Comparison of ENCODE assay signal across 8 cellular contexts in the genomic region with DNA sequence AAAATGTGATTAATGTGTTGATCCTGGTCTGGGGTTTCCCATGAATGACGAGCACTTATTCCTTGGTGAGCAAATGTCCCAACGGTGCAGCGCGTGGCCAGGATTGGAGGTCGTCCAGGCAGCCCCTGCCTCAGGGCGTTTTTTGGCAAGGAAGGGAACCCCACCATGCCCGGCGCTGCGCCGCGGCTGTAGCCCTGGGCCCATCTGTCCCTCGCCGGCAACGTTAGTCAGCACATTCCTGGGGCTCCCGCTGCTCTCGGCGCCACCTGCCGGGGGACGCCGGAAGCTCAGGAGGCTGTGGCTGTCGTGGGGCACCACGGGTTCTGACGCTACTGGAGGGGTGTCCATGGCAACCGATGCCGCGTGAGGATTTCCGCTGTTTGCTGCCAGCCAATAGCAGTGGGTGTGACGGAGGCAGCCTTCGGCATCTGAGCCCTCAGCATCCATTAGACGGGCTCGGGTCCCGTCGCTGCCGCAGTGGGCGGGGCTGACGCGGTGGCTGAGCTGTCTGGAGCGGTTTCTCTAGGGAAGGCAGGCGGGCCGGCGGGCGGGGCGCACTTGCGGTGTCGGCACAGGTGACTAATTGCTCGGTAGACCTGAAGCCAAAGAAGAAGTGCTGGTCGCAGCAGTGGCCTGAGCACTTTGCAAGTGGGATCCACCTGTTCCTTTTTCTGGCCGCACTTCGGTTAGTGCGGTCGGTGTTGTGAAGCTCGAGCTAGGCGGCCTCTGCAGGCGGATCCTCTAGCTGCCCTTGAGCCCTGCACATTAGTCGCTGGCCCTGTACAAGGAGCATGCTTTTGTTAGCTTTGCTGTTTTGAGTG. TPM values are rescaled to one million over a fixed set of nuclear protein-coding genes. Genes with fewer than 3 reads are reported as not detected.
DNase-seq lines count a peak whose midpoint lies in the region; ATAC-seq and TF ChIP-seq lines count a peak whose summit lies in the region.

No MANE protein-coding gene starts in this region.

- TF ChIP-seq EP300 in SK-N-SH (IDR thresholded peaks at IDR 0.05; ENCODE audit: borderline replicate concordance in 1 of 2, low read depth in 1 of 2, low read length in 1 of 2): peak in 1 of 2 experiments; percentile 57; a peak in 2 of 4 replicates

- peak; percentile 97 for DNase-seq in GM10266 (ENCODE audit: extremely low spot score)
- peak; percentile 98 for DNase-seq in NCI-H1048 (lab: John Stamatoyannopoulos, UW)
- DNase-seq in SK-N-SH: peak; percentile 99
- peak; percentile 99 to 100 (median 100) for DNase-seq in head of caudate nucleus
- peak; percentile 100 for DNase-seq in osteocyte (ENCODE audit: extremely low spot score, unreplicated experiment)
- DNase-seq in thyroid gland: peak; percentile 99

- TF ChIP-seq POLR2A in thyroid gland (IDR thresholded peaks at IDR 0.05): peak in 1 of 2 donors; percentile 62

- H3K4me3 ChIP-seq in SK-N-SH (ENCODE audit: low read depth in 2 of 2, low read length in 1 of 2): peak overlapping the region; percentile 54 to 63
- peak overlapping the region in 1 of 3 donors; percentile 21 for H3K4me3 ChIP-seq in thyroid gland (replicated peaks in 1 of 3)

- CTCF ChIA-PET in SK-N-SH (lab: Yijun Ruan, JAX): interaction anchor here (0.5 to 1.8 kb wide), 18 partner anchors 9 to 1017 kb away, joined by 3 to 10 read pairs (median 4); partner anchors contain the start of genes BICDL1 and RAB35

- TF ChIP-seq CTCF in GM10266 (IDR thresholded peaks at IDR 0.05; ENCODE audit: control insufficient read depth, insufficient read depth, low read depth, missing control alignments): peak; percentile 100
- TF ChIP-seq CTCF in SK-N-SH (IDR thresholded peaks at IDR 0.05): peak; percentile 92
- TF ChIP-seq CTCF in osteocyte (IDR thresholded peaks at IDR 0.05): peak; percentile 98
- TF ChIP-seq CTCF in thyroid gland (IDR thresholded peaks at IDR 0.05): peak; percentile 79 to 99 (median 98)

- no peaks in the 10 kb centered on the region for H3K79me2 ChIP-seq in SK-N-SH (ENCODE audit: insufficient read depth)

- peak; percentile 73 for TF ChIP-seq RAD21 in SK-N-SH (IDR thresholded peaks at IDR 0.05; ENCODE audit: low read length)

- H3K4me3 Mint-ChIP-seq in activated naive CD8-positive, alpha-beta T cell: peak overlapping the region; percentile 79
- H3K4me3 Mint-ChIP-seq in osteocyte (ENCODE audit: unreplicated experiment): peak overlapping the region; percentile 78

- H3K36me3 ChIP-seq in SK-N-SH (replicated peaks in 1 of 2; ENCODE audit: control insufficient read depth in 1 of 2, insufficient read depth in 2 of 2, low read length in 1 of 2) (peaks cover 0 to 5% of the 10 kb centered on the region in 2 experiments), thyroid gland (no peaks in the 10 kb centered on the region)

- H3K9me2 ChIP-seq in SK-N-SH: no peaks in the 10 kb centered on the region

- peaks cover 2% of the 10 kb centered on the region for H3K36me3 Mint-ChIP-seq in activated naive CD8-positive, alpha-beta T cell
- peaks cover 7% of the 10 kb centered on the region for H3K36me3 Mint-ChIP-seq in osteocyte (ENCODE audit: unreplicated experiment)

- H3K27ac Mint-ChIP-seq in activated naive CD8-positive, alpha-beta T cell: peak overlapping the region; percentile 87
- H3K27ac Mint-ChIP-seq in osteocyte (ENCODE audit: unreplicated experiment): peak overlapping the region; percentile 91

- POLR2A ChIA-PET in SK-N-SH (lab: Yijun Ruan, JAX): interaction anchor here (0.8 to 1.5 kb wide), 5 partner anchors 30 to 205 kb away, joined by 3 to 15 read pairs (median 6); partner anchors contain the start of genes BICDL1, RAB35, RNU4-2 and RPLP0

- WGBS in SK-N-SH (ENCODE audit: low lambda C conversion rate): 2% methylated on average over 14 of the region's 55 CpGs
- 1 to 2% methylated on average over 19 to 33 of the region's 55 CpGs for WGBS in thyroid gland, 2 donors

- peak overlapping the region; percentile 69 for H3K9ac ChIP-seq in SK-N-SH

- H3K9me3 Mint-ChIP-seq in activated naive CD8-positive, alpha-beta T cell (ENCODE audit: low read depth): no peaks in the 10 kb centered on the region
- H3K9me3 Mint-ChIP-seq in osteocyte (ENCODE audit: unreplicated experiment): no peaks in the 10 kb centered on the region

- peak; percentile 97 for ATAC-seq in HG02588 (IDR thresholded peaks at IDR 0.05; ENCODE audit: unreplicated experiment)

- H3F3A ChIP-seq in SK-N-SH (replicated peaks; ENCODE audit: insufficient read depth): peaks cover 7% of the 10 kb centered on the region

- peaks cover 0 to 14% of the 10 kb centered on the region in 2 experiments; a peak in 1 of 4 replicates for H3K4me1 ChIP-seq in SK-N-SH (ENCODE audit: control insufficient read depth in 1 of 2, insufficient read depth in 2 of 2, low read depth in 1 of 2, low read length in 1 of 2)
- peaks cover 14% of the 10 kb centered on the region in 2 donors for H3K4me1 ChIP-seq in thyroid gland

- H3K4me1 Mint-ChIP-seq in activated naive CD8-positive, alpha-beta T cell (ENCODE audit: low read depth): peaks cover 33% of the 10 kb centered on the region
- H3K4me1 Mint-ChIP-seq in osteocyte (ENCODE audit: unreplicated experiment): peaks cover 15% of the 10 kb centered on the region

- peak overlapping the region; percentile 74 to 75 for H3K27ac ChIP-seq in SK-N-SH (ENCODE audit: low read depth in 2 of 2, low read length in 1 of 2)
- H3K27ac ChIP-seq in thyroid gland: peak overlapping the region; percentile 78 to 89 (median 83)

- H4K20me1 ChIP-seq in SK-N-SH (ENCODE audit: insufficient read depth): no peaks in the 10 kb centered on the region

- H3K9me3 ChIP-seq in SK-N-SH (no peaks in the 10 kb centered on the region), thyroid gland (no peaks in the 10 kb centered on the region)

- H3K27me3 ChIP-seq in SK-N-SH (ENCODE audit: insufficient read depth): no peaks in the 10 kb centered on the region
- H3K27me3 ChIP-seq in thyroid gland: no peaks in the 10 kb centered on the region

- peak overlapping the region; percentile 95 for H2AFZ ChIP-seq in SK-N-SH (ENCODE audit: low read depth)

- H3K4me2 ChIP-seq in SK-N-SH: peak overlapping the region; percentile 82

- no peaks in the 10 kb centered on the region for H3K27me3 Mint-ChIP-seq in activated naive CD8-positive, alpha-beta T cell
- peaks cover 2% of the 10 kb centered on the region for H3K27me3 Mint-ChIP-seq in osteocyte (ENCODE audit: unreplicated experiment)

- intact Hi-C loops in head of caudate nucleus (cut with DNase I) (loop anchor here (10.0 kb wide), 1 partner anchor 92 kb away; no protein-coding TSS in a partner anchor), thyroid gland (cut with DNase I) (loop anchor here (5.0 kb wide), 1 partner anchor 100 kb away; the partner anchor contains the start of gene BICDL1)

TF ChIP-seq in SK-N-SH, 30 proteins besides CTCF, POLR2A, EP300 and RAD21 (continues in another document):
- TF ChIP-seq SIN3A (IDR thresholded peaks at IDR 0.05; ENCODE audit: borderline replicate concordance, low read depth, low read length) (peak; percentile 98), RXRA (IDR thresholded peaks at IDR 0.05; ENCODE audit: borderline replicate concordance, low read depth) (no peak), MXI1 (IDR thresholded peaks at IDR 0.05; ENCODE audit: low read depth, low read length) (peak; percentile 97), TAF1 (IDR thresholded peaks at IDR 0.05; ENCODE audit: borderline replicate concordance, low read depth, low read length) (peak; percentile 62; the same call in 1 of the 2 replicates), MAX (IDR thresholded peaks at IDR 0.05; ENCODE audit: low read depth) (peak; percentile 79), YY1 (IDR thresholded peaks at IDR 0.05; ENCODE audit: low read depth) (peak; percentile 52; the same call in 1 of the 2 replicates), USF1 (IDR thresholded peaks at IDR 0.05; ENCODE audit: borderline replicate concordance, low read depth) (peak; percentile 62; the same call in 1 of the 2 replicates), RCOR1 (IDR thresholded peaks at IDR 0.05; ENCODE audit: low read length) (peak; percentile 72), EZH2phosphoT487 (IDR thresholded peaks at IDR 0.05; ENCODE audit: borderline replicate concordance, low read depth) (no peak), ELF1 (IDR thresholded peaks at IDR 0.05) (peak; percentile 85), NRF1 (IDR thresholded peaks at IDR 0.05; ENCODE audit: low read depth, low read length) (no peak), FOXM1 (IDR thresholded peaks at IDR 0.05; ENCODE audit: low read depth) (no peak), GATA2 (CRISPR knock-in tag; IDR thresholded peaks at IDR 0.05) (no peak), CHD2 (IDR thresholded peaks at IDR 0.05; ENCODE audit: low read length, partially characterized antibody) (peak; percentile 82), FOXJ3 (CRISPR knock-in tag; IDR thresholded peaks at IDR 0.05) (peak; percentile 78; the same call in 1 of the 2 replicates)
- TF ChIP-seq, protein P1, sequence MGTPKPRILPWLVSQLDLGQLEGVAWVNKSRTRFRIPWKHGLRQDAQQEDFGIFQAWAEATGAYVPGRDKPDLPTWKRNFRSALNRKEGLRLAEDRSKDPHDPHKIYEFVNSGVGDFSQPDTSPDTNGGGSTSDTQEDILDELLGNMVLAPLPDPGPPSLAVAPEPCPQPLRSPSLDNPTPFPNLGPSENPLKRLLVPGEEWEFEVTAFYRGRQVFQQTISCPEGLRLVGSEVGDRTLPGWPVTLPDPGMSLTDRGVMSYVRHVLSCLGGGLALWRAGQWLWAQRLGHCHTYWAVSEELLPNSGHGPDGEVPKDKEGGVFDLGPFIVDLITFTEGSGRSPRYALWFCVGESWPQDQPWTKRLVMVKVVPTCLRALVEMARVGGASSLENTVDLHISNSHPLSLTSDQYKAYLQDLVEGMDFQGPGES (IDR thresholded peaks at IDR 0.05; ENCODE audit: low read depth, low read length): no peak; the same call in 1 of the 2 replicates

RNA-seq across cellular contexts. Expression of gene RAB35, which starts 29.5 kb away (rescaled TPM):
- 41.8 and 45.3 TPM in 2 replicates for polyA plus RNA-seq in SK-N-SH (2012; rRNA removed)
- polyA plus RNA-seq in SK-N-SH (2012; cell fraction: cytosol; rRNA removed): 31.1 and 37.3 TPM in 2 replicates
- polyA plus RNA-seq in SK-N-SH (2012; cell fraction: nucleus; rRNA removed): 50.4 and 51.7 TPM in 2 replicates
- 47.1 and 55.7 TPM in 2 replicates for total RNA-seq in osteocyte
- total RNA-seq in thyroid gland: 10 to 100 TPM; 14.9 to 19.9 (median 17.4) TPM
